26 cellular contexts compared by ENCODE assay signal in genomic region chr10:78197628-78198272, GRCh38.
"Had no signal": no experiment of that assay in that cellular context is flagged by ENCODE, and none has a peak within 500 bp of the region (broad histone marks: within the 10 kb centered on the region; RNA-seq: fewer than 3 reads in every experiment).

No MANE protein-coding gene starts in this region.

- H3K9me3 ChIP-seq: colonic mucosa, neutrophil, right lobe of liver, suprapubic skin, upper lobe of right lung, uterus had no signal

- H3K4me3 ChIP-seq: colonic mucosa, esophagus muscularis mucosa, lower lobe of right lung, right lobe of liver, suprapubic skin, transverse colon, upper lobe of right lung, uterus had no signal

- H2AFZ ChIP-seq: parathyroid adenoma had no signal

- H3K4me3 Mint-ChIP-seq: dendritic cell treated with granulocyte-macrophage colony-stimulating factor and Interleukin-4, amounts not matched to agents 40 ng/mL and 50 ng/mL, for 4 days; endodermal cell; naive thymus-derived CD8-positive, alpha-beta T cell; neural crest cell; stimulated activated naive CD8-positive, alpha-beta T cell treated with anti-CD3 and anti-CD28 coated beads, Interleukin-15, amount 100 ng/mL, for 72 hours had no signal

- H3K4me1 Mint-ChIP-seq: neural crest cell; stimulated activated naive CD8-positive, alpha-beta T cell treated with anti-CD3 and anti-CD28 coated beads, Interleukin-15, amount 100 ng/mL, for 72 hours had no signal

- H3K4me1 ChIP-seq: colonic mucosa, foreskin keratinocyte, lower lobe of right lung, parathyroid adenoma, right lobe of liver, suprapubic skin, transverse colon, upper lobe of right lung, uterus had no signal

- DNase-seq: colonic mucosa; effector CD8-positive, alpha-beta T cell; endodermal cell; hypothalamus; left ventricle myocardium superior; lower lobe of right lung; naive thymus-derived CD8-positive, alpha-beta T cell; right lobe of liver; small intestine; stimulated activated CD4-positive, alpha-beta T cell treated with anti-CD3 and anti-CD28 coated beads, Interleukin-12 subunit alpha, Interleukin-12 subunit beta, amount 100 ng/mL, for 4 hours; stimulated activated CD4-positive, alpha-beta T cell treated with anti-CD3 and anti-CD28 coated beads, Interleukin-4, amount 100 ng/mL, for 1 hour; stimulated activated CD8-positive, alpha-beta memory T cell treated with anti-CD3 and anti-CD28 coated beads, Interleukin-4, amount 100 ng/mL, for 48 hours; stimulated activated naive CD4-positive, alpha-beta T cell; stimulated activated naive CD8-positive, alpha-beta T cell treated with anti-CD3 and anti-CD28 coated beads, Interleukin-15, amount 100 ng/mL, for 72 hours; transverse colon; upper lobe of right lung; uterus had no signal

- H3K27me3 Mint-ChIP-seq: stimulated activated naive CD8-positive, alpha-beta T cell treated with anti-CD3 and anti-CD28 coated beads, Interleukin-15, amount 100 ng/mL, for 72 hours had no signal

- H3K27me3 ChIP-seq: colonic mucosa, esophagus muscularis mucosa, neutrophil, right lobe of liver, suprapubic skin, transverse colon, upper lobe of right lung, uterus had no signal

- H3K27ac Mint-ChIP-seq: dendritic cell treated with granulocyte-macrophage colony-stimulating factor and Interleukin-4, amounts not matched to agents 40 ng/mL and 50 ng/mL, for 4 days; endodermal cell; naive thymus-derived CD8-positive, alpha-beta T cell; progenitor cell of endocrine pancreas; stimulated activated naive CD8-positive, alpha-beta T cell treated with anti-CD3 and anti-CD28 coated beads, Interleukin-15, amount 100 ng/mL, for 72 hours had no signal

- H3K9ac ChIP-seq: parathyroid adenoma had no signal

- H3K36me3 ChIP-seq: colonic mucosa, esophagus muscularis mucosa, lower lobe of right lung, neutrophil, right lobe of liver, suprapubic skin, transverse colon, upper lobe of right lung, uterus had no signal

- ATAC-seq: left ventricle myocardium superior; lower lobe of right lung; naive thymus-derived CD8-positive, alpha-beta T cell; upper lobe of right lung had no signal

- H3K27ac ChIP-seq: colonic mucosa, epithelial cell of prostate, esophagus muscularis mucosa, foreskin keratinocyte, lower lobe of right lung, neutrophil, parathyroid adenoma, right lobe of liver, suprapubic skin, transverse colon, upper lobe of right lung, uterus had no signal

- H3K9me3 Mint-ChIP-seq: neural crest cell had no signal
